8 cellular contexts compared by ENCODE assay signal in genomic region chr6:116531675-116532570, GRCh38. TPM values are rescaled to one million over a fixed set of nuclear protein-coding genes. Genes with fewer than 3 reads are reported as not detected.
A peak's percentile ranks its signal among the peaks of the same experiment; 100 is the strongest.
DNase-seq lines count a peak whose midpoint lies in the region; ATAC-seq, FAIRE-seq and TF ChIP-seq lines count a peak whose summit lies in the region.

No MANE protein-coding gene starts in this region.

- H3K4me1 Mint-ChIP-seq in WTC11 (peaks cover 49% of the 10 kb centered on the region), chondrocyte (ENCODE audit: low read depth) (peaks cover 26% of the 10 kb centered on the region)

- H3K4me3 Mint-ChIP-seq in WTC11 (no peak overlapping the region), chondrocyte (ENCODE audit: unreplicated experiment) (no peak overlapping the region)

- H3K9me3 Mint-ChIP-seq in WTC11 (no peaks in the 10 kb centered on the region), chondrocyte (ENCODE audit: low read depth) (no peaks in the 10 kb centered on the region)

- 75% methylated on average over 12 of the region's 12 CpGs for WGBS in liver

- H3K27me3 Mint-ChIP-seq in WTC11 (ENCODE audit: low read depth) (no peaks in the 10 kb centered on the region), chondrocyte (ENCODE audit: low read depth) (no peaks in the 10 kb centered on the region)

- H3K9ac ChIP-seq in liver (ENCODE audit: low read depth in 1 of 2, low read length in 2 of 2): no peak overlapping the region

- peak; percentile 84 to 91 for TF ChIP-seq RAD21 in liver (IDR thresholded peaks at IDR 0.05)

- no peak overlapping the region for H3K27ac ChIP-seq in liver (ENCODE audit: low read depth in 1 of 2, low read length in 2 of 2)

- ATAC-seq in HG02870 (IDR thresholded peaks at IDR 0.05; ENCODE audit: unreplicated experiment) (peak; percentile 54), WTC11 (peak; percentile 75)

- no peaks in the 10 kb centered on the region for H3K36me3 ChIP-seq in liver (ENCODE audit: control insufficient read depth in 4 of 4, insufficient read depth in 3 of 4, low read depth in 1 of 4, low read length in 3 of 4)

- H3K4me1 ChIP-seq in liver (ENCODE audit: control insufficient read depth in 4 of 4, insufficient read depth in 4 of 4, low read length in 3 of 4): peaks cover 0 to 8% (median 0%) of the 10 kb centered on the region in 4 donors

- H3K36me3 Mint-ChIP-seq in WTC11: no peaks in the 10 kb centered on the region
- no peaks in the 10 kb centered on the region for H3K36me3 Mint-ChIP-seq in chondrocyte (ENCODE audit: low read depth)

- H3K27ac Mint-ChIP-seq in WTC11 (no peak overlapping the region), chondrocyte (ENCODE audit: unreplicated experiment) (no peak overlapping the region)

- FAIRE-seq in A204.1 (lab: Jason Lieb, UNC) (peak; percentile 96), GM12892 (lab: Jason Lieb, UNC) (peak; percentile 80)

- no peak for TF ChIP-seq POLR2A in GM12892 (IDR thresholded peaks at IDR 0.05; ENCODE audit: low read depth, low read length)

- TF ChIP-seq CTCF in WTC11 (IDR thresholded peaks at IDR 0.05): peak; percentile 55
- peak; percentile 88 for TF ChIP-seq CTCF in chondrocyte (IDR thresholded peaks at IDR 0.05)
- TF ChIP-seq CTCF in liver (IDR thresholded peaks at IDR 0.05; ENCODE audit: low read depth, low read length, missing input control): peak; percentile 86

- H3K27me3 ChIP-seq in liver (ENCODE audit: control insufficient read depth in 4 of 4, insufficient read depth in 4 of 4, low read length in 3 of 4): no peaks in the 10 kb centered on the region

- POLR2A ChIA-PET in WTC11 (lab: Charles Lee): no interaction called here

- CTCF ChIA-PET in WTC11 (lab: Charles Lee): interaction anchor here (1.3 to 3.8 kb wide), 6 partner anchors 10 to 263 kb away, joined by 3 to 65 read pairs (median 16); partner anchors contain the start of genes CALHM5 and TSPYL1

- H3K4me3 ChIP-seq in liver (ENCODE audit: low read depth in 1 of 3, low read length in 3 of 3): no peak overlapping the region

- DNase-seq in GM12892 (ENCODE audit: insufficient read length): no peak
- DNase-seq in NCI-H2171 (lab: John Stamatoyannopoulos, UW): peak; percentile 19
- DNase-seq in WTC11 (ENCODE audit: low spot score): peak; percentile 79
- no peak for DNase-seq in chondrocyte (ENCODE audit: low spot score)
- peak; percentile 32 for DNase-seq in stimulated activated CD8-positive, alpha-beta memory T cell treated with anti-CD3 and anti-CD28 coated beads, Interleukin-15, amount 100 ng/mL, for 1 hour (ENCODE audit: low read depth)

- H3K9me3 ChIP-seq in liver (ENCODE audit: control insufficient read depth in 4 of 4, low read length in 3 of 4): no peaks in the 10 kb centered on the region

TF ChIP-seq in WTC11, 78 proteins besides CTCF, POLR2A, EP300 and RAD21:
- 0 out of 2 replicates have a peak, but pooled peaks have one; percentile 11 for TF ChIP-seq GTF2I (CRISPR knock-in tag; conservative IDR thresholded peaks at IDR 0.05)
- TF ChIP-seq ZNF121 (CRISPR knock-in tag; IDR thresholded peaks at IDR 0.05): peak; percentile 76; the same call in 1 of the 2 replicates
- TF ChIP-seq ZNF219 (CRISPR knock-in tag; IDR thresholded peaks at IDR 0.05; ENCODE audit: borderline replicate concordance): no peak
- TF ChIP-seq HMGA2 (CRISPR knock-in tag; IDR thresholded peaks at IDR 0.05): peak; percentile 99

TF ChIP-seq in liver, 16 proteins besides CTCF, POLR2A, EP300 and RAD21:
- no peak for TF ChIP-seq HNF4A (conservative IDR thresholded peaks at IDR 0.05)
- TF ChIP-seq REST (IDR thresholded peaks at IDR 0.05): no peak
- TF ChIP-seq ATF3 (IDR thresholded peaks at IDR 0.05): peak; percentile 26
- no peak for TF ChIP-seq RXRA (IDR thresholded peaks at IDR 0.05)
- TF ChIP-seq YY1 (IDR thresholded peaks at IDR 0.05): no peak
- TF ChIP-seq HNF4G (IDR thresholded peaks at IDR 0.05): no peak
- TF ChIP-seq EGR1 (IDR thresholded peaks at IDR 0.05; ENCODE audit: low read depth in 2 of 2): no peak

RNA-seq across cellular contexts. Expression of gene TRAPPC3L, which starts 13.6 kb away (rescaled TPM):
- not detected for polyA plus RNA-seq in GM12892 (2012; ENCODE audit: missing spikeins)
- not detected in 3 replicates for total RNA-seq in WTC11 (2021)
- total RNA-seq in chondrocyte: 0.19 TPM in 1 of 3 replicates, not detected in the others
- total RNA-seq in liver: under 1 TPM; 0.08 to 0.19 TPM
- polyA plus RNA-seq in liver: under 1 TPM; 0.14 to 0.21 TPM

RNA-seq across cellular contexts. Expression of gene CALHM5, which starts 20.5 kb away (rescaled TPM):
- polyA plus RNA-seq in GM12892 (2012; ENCODE audit: missing spikeins): not detected
- total RNA-seq in WTC11 (2021) (0.07 to 0.11 TPM (median 0.09 TPM) in 3 replicates), chondrocyte (9.7 to 10.8 TPM (median 10.4 TPM) in 3 replicates), liver (under 1 TPM; 0.47 to 0.59 TPM)
- polyA plus RNA-seq in liver: under 1 TPM; 0.07 to 0.44 TPM

RNA-seq across cellular contexts. Expression of gene CALHM4, which starts 21.6 kb away (rescaled TPM):
- not detected for polyA plus RNA-seq in GM12892 (2012; ENCODE audit: missing spikeins)
- total RNA-seq in WTC11 (2021) (not detected in 3 replicates), chondrocyte (not detected in 3 replicates), liver (not detected)
- not detected for polyA plus RNA-seq in liver

RNA-seq across cellular contexts. Expression of gene RWDD1, which starts 39.4 kb away (rescaled TPM):
- 62.7 TPM for polyA plus RNA-seq in GM12892 (2012; ENCODE audit: missing spikeins)
- total RNA-seq in WTC11 (2021) (26.2 to 33.8 TPM (median 28.3 TPM) in 3 replicates), chondrocyte (38.4 to 52.2 TPM (median 44.4 TPM) in 3 replicates), liver (1 to 10 TPM; 7.0 to 7.3 TPM)
- 10 to 100 TPM; 14.4 to 52.7 TPM for polyA plus RNA-seq in liver

Comparison
In these comparisons a context has a peak if more than half of its experiments do, and no peak if none do; other contexts are left out.
1. DNase-seq: peak in NCI-H2171 (single experiment), WTC11 (single experiment) and stimulated activated CD8-positive, alpha-beta memory T cell treated with anti-CD3 and anti-CD28 coated beads, Interleukin-15, amount 100 ng/mL, for 1 hour (single experiment); none in GM12892 (single experiment) and chondrocyte (single experiment).
2. Peak in every context shown above with its lines, with median percentiles within 50 percentile points of each other: CTCF ChIP-seq.